14 cellular contexts compared by ENCODE assay signal in genomic region chr6:44011350-44011925, GRCh38.
DNase-seq lines count a peak whose midpoint lies in the region; ATAC-seq and TF ChIP-seq lines count a peak whose summit lies in the region.
"Had no signal": no experiment of that assay in that cellular context is flagged by ENCODE, and none has a peak within 500 bp of the region (broad histone marks: within the 10 kb centered on the region; RNA-seq: fewer than 3 reads in every experiment).

No MANE protein-coding gene starts in this region.

- H3K79me2 ChIP-seq in GM23248 (ENCODE audit: insufficient read depth): no peaks in the 10 kb centered on the region

- no peak overlapping the region for H2BK15ac ChIP-seq in mesenchymal stem cell (ENCODE audit: low read depth, poor library complexity, severe bottlenecking)

- no peaks in the 10 kb centered on the region for H3K9me2 ChIP-seq in GM23248 (ENCODE audit: insufficient read depth)

- H3K9ac ChIP-seq in BLaER1 treated with 17β-estradiol and CSF1 and Interleukin-3, amounts not matched to agents 10 nM and 100 nM: peak overlapping the region in 7 of 11 experiments; percentile 35 to 72 (median 60); a peak in 13 of 22 replicates
- H3K9ac ChIP-seq in GM23248 (peak overlapping the region; percentile 71), mesenchymal stem cell (ENCODE audit: low read length) (peak overlapping the region; percentile 81)

- peaks cover 0 to 31% (median 18%) of the 10 kb centered on the region in 11 experiments; a peak in 20 of 22 replicates for H3K9me3 ChIP-seq in BLaER1 treated with 17β-estradiol and CSF1 and Interleukin-3, amounts not matched to agents 10 nM and 100 nM (replicated peaks in 1 of 11)
- H3K9me3 ChIP-seq in GM23248 (ENCODE audit: low read depth): no peaks in the 10 kb centered on the region
- H3K9me3 ChIP-seq in mesenchymal stem cell (ENCODE audit: control insufficient read depth, low read length): peaks cover 24% of the 10 kb centered on the region
- H3K9me3 ChIP-seq in right lobe of liver: no peaks in the 10 kb centered on the region
- H3K9me3 ChIP-seq: MG63 had no signal

- no peak for ATAC-seq in stimulated activated naive CD8-positive, alpha-beta T cell treated with anti-CD3 and anti-CD28 coated beads, Interleukin-15, Interleukin-2, amounts not matched to agents 100 U/mL and 50 U/mL, for 24 hours
- no peak for ATAC-seq in right lobe of liver

- no peaks in the 10 kb centered on the region for H3K79me1 ChIP-seq in mesenchymal stem cell (replicated peaks; ENCODE audit: low read length, poor library complexity, severe bottlenecking)

- no peak overlapping the region for H2AFZ ChIP-seq in GM23248
- no peak overlapping the region for H2AFZ ChIP-seq in mesenchymal stem cell (ENCODE audit: low read depth, low read length)

- H3K4me3 ChIP-seq in BLaER1 treated with 17β-estradiol and CSF1 and Interleukin-3, amounts not matched to agents 10 nM and 100 nM: peak overlapping the region in 1 of 10 experiments; percentile 32; a peak in 1 of 20 replicates
- H3K4me3 ChIP-seq in GM23248: 0 out of 2 replicates have a peak overlapping the region, but pooled peaks have one; percentile 10
- H3K4me3 ChIP-seq in mesenchymal stem cell (ENCODE audit: insufficient read depth in 1 of 2, low read depth in 1 of 2, low read length in 2 of 2): no peak overlapping the region
- H3K4me3 ChIP-seq in right lobe of liver: no peak overlapping the region
- H3K4me3 ChIP-seq: MG63, tibial nerve had no signal

- H2BK120ac ChIP-seq in mesenchymal stem cell (ENCODE audit: low read depth, low read length): peak overlapping the region; percentile 36

- H2AK5ac ChIP-seq in mesenchymal stem cell (ENCODE audit: low read length, severe bottlenecking): peak overlapping the region; percentile 34

- TF ChIP-seq CTCF in right lobe of liver (IDR thresholded peaks at IDR 0.05): no peak

- H3K27me3 ChIP-seq in BLaER1 treated with 17β-estradiol and CSF1 and Interleukin-3, amounts not matched to agents 10 nM and 100 nM: no peaks in the 10 kb centered on the region
- H3K27me3 ChIP-seq in GM23248 (replicated peaks; ENCODE audit: insufficient read depth) (no peaks in the 10 kb centered on the region), mesenchymal stem cell (ENCODE audit: control insufficient read depth in 1 of 2, insufficient read depth in 1 of 2, low read length in 2 of 2) (no peaks in the 10 kb centered on the region), right lobe of liver (no peaks in the 10 kb centered on the region)
- H3K27me3 ChIP-seq: MG63 had no signal

- peak overlapping the region; percentile 19 for H4K8ac ChIP-seq in mesenchymal stem cell (ENCODE audit: low read length)

- H4K91ac ChIP-seq in mesenchymal stem cell (ENCODE audit: low read length): peak overlapping the region; percentile 36

- no peak overlapping the region for H3K14ac ChIP-seq in mesenchymal stem cell (ENCODE audit: low read length in 2 of 2)

- 94 to 100% methylated on average over 2 of the region's 2 CpGs for WGBS in GM23248 (ENCODE audit: low coverage in 1 of 2, low lambda C conversion rate in 2 of 2, missing lambda C conversion rate in 2 of 2), 2 experiments
- 100% methylated on average over 1 of the region's 2 CpGs for WGBS in mesenchymal stem cell
- no CpG with 5 or more reads among the region's 2 CpGs for WGBS in right lobe of liver (ENCODE audit: insufficient coverage, low coverage, low lambda C conversion rate, missing lambda C conversion rate)

- in situ Hi-C loops in GM23248 (cut with MboI): no loop called here

- H3K4ac ChIP-seq in mesenchymal stem cell (ENCODE audit: low read depth in 1 of 2, low read length in 2 of 2): peak overlapping the region; percentile 38 to 65

- peaks cover 0 to 10% (median 0%) of the 10 kb centered on the region in 11 experiments; a peak in 4 of 22 replicates for H3K36me3 ChIP-seq in BLaER1 treated with 17β-estradiol and CSF1 and Interleukin-3, amounts not matched to agents 10 nM and 100 nM
- no peaks in the 10 kb centered on the region for H3K36me3 ChIP-seq in GM23248 (ENCODE audit: low read depth)
- no peaks in the 10 kb centered on the region for H3K36me3 ChIP-seq in mesenchymal stem cell (ENCODE audit: control insufficient read depth in 1 of 2, insufficient read depth in 2 of 2, low read depth in 1 of 2, low read length in 2 of 2)
- no peaks in the 10 kb centered on the region for H3K36me3 ChIP-seq in right lobe of liver
- H3K36me3 ChIP-seq: MG63, tibial nerve had no signal

- intact Hi-C loops in right lobe of liver (cut with DNase I): loop anchor here in 1 of 2 donors (10.0 kb wide), 1 partner anchor 53 kb away; no protein-coding TSS in a partner anchor

- H3F3A ChIP-seq in GM23248 (ENCODE audit: insufficient read depth): peaks cover 20% of the 10 kb centered on the region

- peaks cover 16 to 71% (median 52%) of the 10 kb centered on the region in 10 experiments for H3K4me1 ChIP-seq in BLaER1 treated with 17β-estradiol and CSF1 and Interleukin-3, amounts not matched to agents 10 nM and 100 nM
- H3K4me1 ChIP-seq in GM23248 (ENCODE audit: insufficient read depth) (peaks cover 24% of the 10 kb centered on the region), mesenchymal stem cell (ENCODE audit: control insufficient read depth, insufficient read depth, low read depth, low read length) (peaks cover 33% of the 10 kb centered on the region), right lobe of liver (no peaks in the 10 kb centered on the region)
- H3K4me1 ChIP-seq: tibial nerve had no signal

- H4K20me1 ChIP-seq in BLaER1 treated with 17β-estradiol and CSF1 and Interleukin-3, amounts not matched to agents 10 nM and 100 nM: no peaks in the 10 kb centered on the region
- H4K20me1 ChIP-seq in GM23248 (ENCODE audit: insufficient read depth): no peaks in the 10 kb centered on the region

- peak overlapping the region; percentile 65 to 82 for H3K18ac ChIP-seq in mesenchymal stem cell (ENCODE audit: low read depth in 1 of 2, low read length in 2 of 2)

- H2BK5ac ChIP-seq in mesenchymal stem cell (ENCODE audit: low read depth, low read length, poor library complexity, severe bottlenecking): no peak overlapping the region

- peak overlapping the region in 10 of 11 experiments; percentile 47 to 90 (median 80); a peak in 20 of 22 replicates for H3K27ac ChIP-seq in BLaER1 treated with 17β-estradiol and CSF1 and Interleukin-3, amounts not matched to agents 10 nM and 100 nM
- H3K27ac ChIP-seq in GM23248 (peak overlapping the region; percentile 90), mesenchymal stem cell (ENCODE audit: low read length, poor library complexity, severe bottlenecking) (peak overlapping the region; percentile 75), right lobe of liver (no peak overlapping the region)
- H3K27ac ChIP-seq: HL-60, tibial nerve had no signal

- DNase-seq in GM23248 (peak; percentile 43), astrocyte of the hippocampus (ENCODE audit: low read depth, low spot score) (peak; percentile 65), mesenchymal stem cell (no peak), right lobe of liver (no peak), SIG-M5 (lab: John Stamatoyannopoulos, UW) (no peak)
- no peak for DNase-seq in stimulated activated naive CD8-positive, alpha-beta T cell treated with anti-CD3 and anti-CD28 coated beads, Interleukin-15, Interleukin-2, amounts not matched to agents 100 U/mL and 50 U/mL, for 24 hours
- DNase-seq: activated naive CD4-positive, alpha-beta T cell treated with anti-CD3 and anti-CD28 coated beads, Interleukin-2, amount 50 U/mL, for 16 hours; CD4-positive, alpha-beta memory T cell; central memory CD4-positive, alpha-beta T cell; stimulated activated CD4-positive, alpha-beta T cell treated with anti-CD3 and anti-CD28 coated beads, Interleukin-4, amount 100 ng/mL, for 1 hour had no signal

- H2BK12ac ChIP-seq in mesenchymal stem cell (ENCODE audit: low read length in 2 of 2): peak overlapping the region; percentile 60 to 68

- H3K4me2 ChIP-seq in BLaER1 treated with 17β-estradiol and CSF1 and Interleukin-3, amounts not matched to agents 10 nM and 100 nM: peak overlapping the region; percentile 8 to 93 (median 81); a peak in 19 of 22 replicates
- H3K4me2 ChIP-seq in GM23248 (ENCODE audit: unreplicated experiment) (peak overlapping the region; percentile 55), mesenchymal stem cell (ENCODE audit: low read length, poor library complexity, severe bottlenecking) (no peak overlapping the region)

- no peak overlapping the region for H3K23ac ChIP-seq in mesenchymal stem cell (ENCODE audit: low read length in 2 of 2)

- no peak for TF ChIP-seq POLR2A in right lobe of liver (IDR thresholded peaks at IDR 0.05)

Comparison
In these comparisons a context has a peak if more than half of its experiments do, and no peak if none do; other contexts are left out.
1. H3K27ac ChIP-seq: peak in BLaER1 treated with 17β-estradiol and CSF1 and Interleukin-3, amounts not matched to agents 10 nM and 100 nM (10 of 11), GM23248 (single experiment) and mesenchymal stem cell (single experiment); none in right lobe of liver (0 of 3).
2. DNase-seq: peak in GM23248 (single experiment) and astrocyte of the hippocampus (single experiment); none in mesenchymal stem cell (single experiment), stimulated activated naive CD8-positive, alpha-beta T cell treated with anti-CD3 and anti-CD28 coated beads, Interleukin-15, Interleukin-2, amounts not matched to agents 100 U/mL and 50 U/mL, for 24 hours (single experiment), right lobe of liver (0 of 3) and SIG-M5 (single experiment).
3. Peak in every context shown above with its lines, with median percentiles within 50 percentile points of each other: H3K9ac ChIP-seq.